1 cellular context compared by ENCODE assay signal in the genomic region with DNA sequence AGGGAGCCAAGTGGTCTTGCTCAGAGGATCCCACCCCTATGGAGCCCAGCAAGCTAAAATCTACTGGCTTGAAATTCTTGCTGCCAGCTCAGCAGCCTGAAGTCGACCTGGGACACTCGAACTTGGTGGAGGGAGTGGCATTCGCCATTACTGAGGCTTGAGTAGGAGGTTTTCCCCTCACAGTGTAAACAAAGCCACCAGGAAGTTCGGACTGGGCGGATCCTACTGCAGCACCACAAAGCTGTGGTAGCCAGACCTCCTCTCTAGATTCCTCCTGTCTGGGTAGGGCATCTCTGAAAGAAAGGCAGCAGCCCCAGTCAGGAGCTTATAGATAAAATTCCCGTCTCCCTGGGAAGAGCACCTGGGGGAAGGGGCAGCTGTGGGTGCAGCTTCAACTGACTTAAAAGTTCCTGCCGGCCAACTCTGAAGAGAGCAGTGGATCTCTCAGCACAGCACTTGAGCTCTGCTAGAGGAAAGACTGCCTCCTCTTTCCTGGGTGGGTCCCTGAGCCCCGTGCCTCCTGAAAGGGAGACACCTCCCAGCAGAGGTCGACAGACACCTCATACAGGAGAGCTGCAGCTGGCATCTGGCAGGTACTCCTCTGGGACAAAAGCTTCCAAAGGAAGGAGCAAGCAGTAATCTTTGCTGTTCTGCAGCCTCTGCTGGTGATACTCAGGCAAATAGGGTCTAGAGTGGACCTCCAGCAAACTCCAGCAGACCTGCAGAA.
TF ChIP-seq lines count a peak whose summit lies in the region.

No MANE protein-coding gene starts in this region.

TF ChIP-seq in K562, 482 proteins besides CTCF, POLR2A, EP300 and RAD21 (continued from another document):
- TF ChIP-seq, protein P1, sequence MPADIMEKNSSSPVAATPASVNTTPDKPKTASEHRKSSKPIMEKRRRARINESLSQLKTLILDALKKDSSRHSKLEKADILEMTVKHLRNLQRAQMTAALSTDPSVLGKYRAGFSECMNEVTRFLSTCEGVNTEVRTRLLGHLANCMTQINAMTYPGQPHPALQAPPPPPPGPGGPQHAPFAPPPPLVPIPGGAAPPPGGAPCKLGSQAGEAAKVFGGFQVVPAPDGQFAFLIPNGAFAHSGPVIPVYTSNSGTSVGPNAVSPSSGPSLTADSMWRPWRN (IDR thresholded peaks at IDR 0.05; ENCODE audit: low read depth), result no peak
- TF ChIP-seq ZNF347 (CRISPR knock-in tag; IDR thresholded peaks at IDR 0.05; ENCODE audit: low read depth), result no peak
- no peak for TF ChIP-seq NCOR1 (IDR thresholded peaks at IDR 0.05)
- no peak for TF ChIP-seq BCOR (IDR thresholded peaks at IDR 0.05)
